In genomic region chr3:132134611-132135010, GRCh38 we compare ENCODE assay signal across 16 cellular contexts.
DNase-seq lines count a peak whose midpoint lies in the region; ATAC-seq, FAIRE-seq and TF ChIP-seq lines count a peak whose summit lies in the region.
"Had no signal": no experiment of that assay in that cellular context is flagged by ENCODE, and none has a peak within 500 bp of the region (broad histone marks: within the 10 kb centered on the region; RNA-seq: fewer than 3 reads in every experiment).

No MANE protein-coding gene starts in this region.

- no peaks in the 10 kb centered on the region for H3K79me1 ChIP-seq in IMR-90 (ENCODE audit: low read depth in 1 of 2, low read length in 2 of 2)

- H3K9me1 ChIP-seq in IMR-90 (ENCODE audit: insufficient read depth, low read length): no peaks in the 10 kb centered on the region

- no peak for TF ChIP-seq RAD21 in IMR-90 (IDR thresholded peaks at IDR 0.05; ENCODE audit: low read length)

- no peak overlapping the region for H2AFZ ChIP-seq in IMR-90 (replicated peaks; ENCODE audit: low read length, poor library complexity)

- peak overlapping the region; percentile 88; the same call in 1 of the 2 replicates for H3K4ac ChIP-seq in IMR-90 (ENCODE audit: low read depth, low read length)

- intact Hi-C loops in IMR-90 (cut with micrococcal nuclease): no loop called here

- peak overlapping the region; percentile 57 for H3K23ac ChIP-seq in IMR-90 (ENCODE audit: low read depth, low read length)

- peak overlapping the region; percentile 99 for H2BK5ac ChIP-seq in IMR-90 (ENCODE audit: low read depth, low read length, poor library complexity, severe bottlenecking)

- H4K5ac ChIP-seq in IMR-90 (ENCODE audit: low read depth, low read length): peak overlapping the region; percentile 59; the same call in 1 of the 2 replicates

- H2BK120ac ChIP-seq in IMR-90 (ENCODE audit: low read depth, low read length): peak overlapping the region; percentile 95

- H3K27ac ChIP-seq in IMR-90 (ENCODE audit: insufficient read depth, low read length): peak overlapping the region; percentile 67

- H2AK9ac ChIP-seq in IMR-90 (replicated peaks; ENCODE audit: low read depth, low read length, poor library complexity): no peak overlapping the region

- H4K8ac ChIP-seq in IMR-90 (ENCODE audit: low read depth in 2 of 2, low read length in 2 of 2): peak overlapping the region in 1 of 2 experiments; percentile 68; a peak in 2 of 4 replicates

- H3K14ac ChIP-seq in IMR-90 (replicated peaks; ENCODE audit: low read depth, low read length): peak overlapping the region; percentile 66; the same call in 1 of the 2 replicates

- peak overlapping the region; percentile 53; the same call in 1 of the 3 replicates for H2BK15ac ChIP-seq in IMR-90 (ENCODE audit: low read depth, low read length)

- TF ChIP-seq POLR2A in IMR-90 (IDR thresholded peaks at IDR 0.05; ENCODE audit: low read depth, low read length): no peak

- H4K20me1 ChIP-seq in IMR-90 (ENCODE audit: insufficient read depth, low read length): no peaks in the 10 kb centered on the region

- WGBS in IMR-90 (ENCODE audit: extremely low coverage in 2 of 2, insufficient read length in 1 of 2), 2 experiments: no CpG with 5 or more reads among the region's 1 CpG

- no peak overlapping the region for H3K9ac ChIP-seq in IMR-90 (ENCODE audit: low read depth, low read length)

- CTCF ChIA-PET in AG04449 (lab: Yijun Ruan, JAX): interaction anchor here (1.2 to 2.3 kb wide), 2 partner anchors 97 to 340 kb away, joined by 3 to 12 read pairs; no protein-coding TSS in a partner anchor
- CTCF ChIA-PET in IMR-90 (lab: Yijun Ruan, JAX): interaction anchor here (0.7 kb wide), 1 partner anchor 1290 kb away, joined by 3 read pairs; no protein-coding TSS in a partner anchor

- H3K36me3 ChIP-seq in IMR-90 (ENCODE audit: control insufficient read depth, insufficient read depth, low read length): no peaks in the 10 kb centered on the region
- H3K36me3 ChIP-seq: BE2C had no signal

- no peak for TF ChIP-seq CTCF in AG04449 (IDR thresholded peaks at IDR 0.05; ENCODE audit: insufficient read depth, low read length, missing control alignments)
- TF ChIP-seq CTCF in IMR-90 (conservative IDR thresholded peaks at IDR 0.05; ENCODE audit: low read depth, low read length): no peak

- dilution Hi-C loops in IMR-90 (cut with HindIII; ENCODE audit: low sequenced_read_pairs, unreplicated experiment): no loop called here

- no TSS peak for BruUV-seq in IMR-90 (replicated peaks; lab: Mats Ljungman, UMichigan)

- ATAC-seq in IMR-90 (ENCODE audit: low read depth) (peak; percentile 38), GM21447 (IDR thresholded peaks at IDR 0.05; ENCODE audit: unreplicated experiment) (no peak), HG03469 (IDR thresholded peaks at IDR 0.05; ENCODE audit: unreplicated experiment) (no peak)
- ATAC-seq: stimulated activated naive B cell treated with anti-CD40 and anti-IgM and Interleukin-4, amounts not matched to agents 10 μg/mL and 1 μg/mL and 100 μg/mL, for 72 hours had no signal

- H2AK5ac ChIP-seq in IMR-90 (ENCODE audit: low read depth, low read length): peak overlapping the region; percentile 47; the same call in 1 of the 2 replicates

- no peak overlapping the region for H3K4me3 ChIP-seq in AG04449 (ENCODE audit: low read depth, low read length)
- no peak overlapping the region for H3K4me3 ChIP-seq in IMR-90 (ENCODE audit: insufficient read depth, low read depth, low read length)

- no peak for FAIRE-seq in frontal cortex (lab: Jason Lieb, UNC)
- FAIRE-seq: H1 had no signal

- H3K27me3 ChIP-seq in IMR-90 (ENCODE audit: control insufficient read depth, insufficient read depth, low read length): no peaks in the 10 kb centered on the region

- H3K4me2 ChIP-seq in IMR-90 (ENCODE audit: low read depth, low read length): peak overlapping the region; percentile 88; the same call in 1 of the 2 replicates

- peaks cover 12% of the 10 kb centered on the region for H3K4me1 ChIP-seq in IMR-90 (ENCODE audit: control insufficient read depth, insufficient read depth, low read length)
- H3K4me1 ChIP-seq: BE2C had no signal

- H4K91ac ChIP-seq in IMR-90 (ENCODE audit: insufficient read depth, low read depth, low read length): peak overlapping the region; percentile 33; the same call in 1 of the 2 replicates

- H3K56ac ChIP-seq in IMR-90 (ENCODE audit: extremely low read depth, insufficient read depth, low read length): peak overlapping the region; percentile 90

- in situ Hi-C loops in IMR-90 (cut with MboI; ENCODE audit: low sequenced_read_pairs): no loop called here

- DNase-seq in AG04449 (ENCODE audit: low read depth, low spot score) (peak; percentile 74), IMR-90 (peak; percentile 95), brain pericyte (ENCODE audit: low read depth, low spot score) (peak; percentile 21), kidney glomerular epithelial cell (lab: John Stamatoyannopoulos, UW) (peak; percentile 88), frontal cortex (ENCODE audit: low spot score in 2 of 2) (no peak), mesenteric fat pad (ENCODE audit: low spot score) (no peak)
- DNase-seq: activated CD4-positive, alpha-beta T cell treated with anti-CD3 and anti-CD28 coated beads, Interleukin-2, amount 50 U/mL, for 48 hours; activated naive CD4-positive, alpha-beta T cell treated with anti-CD3 and anti-CD28 coated beads, Interleukin-2, amount 50 U/mL, for 16 hours; BE2C; effector memory CD4-positive, alpha-beta T cell; Kasumi-1; NCI-H446 treated with DMSO at 0.1 percent for 48 hours; stimulated activated naive B cell treated with anti-CD40 and anti-IgM and Interleukin-4, amounts not matched to agents 10 μg/mL and 1 μg/mL and 100 μg/mL, for 72 hours had no signal

- peak overlapping the region; percentile 93 for H2BK20ac ChIP-seq in IMR-90 (ENCODE audit: low read depth, low read length)

- POLR2A ChIA-PET in AG04449 (lab: Yijun Ruan, JAX): no interaction called here
- POLR2A ChIA-PET in IMR-90 (lab: Charles Lee; ENCODE audit: unreplicated experiment): no interaction called here

- no peaks in the 10 kb centered on the region for H3K9me3 ChIP-seq in IMR-90 (ENCODE audit: control insufficient read depth, insufficient read depth, low read length)
- H3K9me3 ChIP-seq: BE2C had no signal

- H3K18ac ChIP-seq in IMR-90 (ENCODE audit: low read depth, low read length): peak overlapping the region; percentile 93; the same call in 1 of the 2 replicates

TF ChIP-seq in IMR-90, 13 proteins besides CTCF, POLR2A, EP300 and RAD21:
- TF ChIP-seq BHLHE40 (IDR thresholded peaks at IDR 0.05; ENCODE audit: low read depth, low read length) (0 out of 2 replicates have a peak, but pooled peaks have one; percentile 19), USF2 (IDR thresholded peaks at IDR 0.05; ENCODE audit: low read depth, low read length) (no peak), SMC3 (IDR thresholded peaks at IDR 0.05; ENCODE audit: low read depth, low read length) (no peak), MXI1 (IDR thresholded peaks at IDR 0.05; ENCODE audit: borderline replicate concordance, low read depth, low read length) (no peak), RFX5 (IDR thresholded peaks at IDR 0.05; ENCODE audit: low read depth, low read length) (no peak), CHD1 (IDR thresholded peaks at IDR 0.05; ENCODE audit: low read depth, low read length) (no peak), RCOR1 (IDR thresholded peaks at IDR 0.05; ENCODE audit: insufficient replicate concordance, low read length) (peak; percentile 85), CEBPB (IDR thresholded peaks at IDR 0.05; ENCODE audit: low read depth, low read length) (peak; percentile 85), ELK1 (IDR thresholded peaks at IDR 0.05; ENCODE audit: borderline replicate concordance, low read depth, low read length) (no peak), FOS (IDR thresholded peaks at IDR 0.05; ENCODE audit: low read depth, low read length) (peak; percentile 90), MAZ (IDR thresholded peaks at IDR 0.05; ENCODE audit: borderline replicate concordance, low read depth, low read length) (no peak), NFE2L2 (IDR thresholded peaks at IDR 0.05; ENCODE audit: low read depth, low read length) (peak; percentile 59), MAFK (IDR thresholded peaks at IDR 0.05; ENCODE audit: low read depth, low read length) (peak; percentile 78)
TF ChIP-seq in IMR-90: peak in this region for 6.

Comparison
In these comparisons a context has a peak if more than half of its experiments do, and no peak if none do; other contexts are left out.
1. DNase-seq: peak in AG04449 (single experiment), IMR-90 (single experiment), brain pericyte (single experiment) and kidney glomerular epithelial cell (single experiment); none in frontal cortex (0 of 2) and mesenteric fat pad (single experiment).